8 cellular contexts compared by ENCODE assay signal in the genomic region with DNA sequence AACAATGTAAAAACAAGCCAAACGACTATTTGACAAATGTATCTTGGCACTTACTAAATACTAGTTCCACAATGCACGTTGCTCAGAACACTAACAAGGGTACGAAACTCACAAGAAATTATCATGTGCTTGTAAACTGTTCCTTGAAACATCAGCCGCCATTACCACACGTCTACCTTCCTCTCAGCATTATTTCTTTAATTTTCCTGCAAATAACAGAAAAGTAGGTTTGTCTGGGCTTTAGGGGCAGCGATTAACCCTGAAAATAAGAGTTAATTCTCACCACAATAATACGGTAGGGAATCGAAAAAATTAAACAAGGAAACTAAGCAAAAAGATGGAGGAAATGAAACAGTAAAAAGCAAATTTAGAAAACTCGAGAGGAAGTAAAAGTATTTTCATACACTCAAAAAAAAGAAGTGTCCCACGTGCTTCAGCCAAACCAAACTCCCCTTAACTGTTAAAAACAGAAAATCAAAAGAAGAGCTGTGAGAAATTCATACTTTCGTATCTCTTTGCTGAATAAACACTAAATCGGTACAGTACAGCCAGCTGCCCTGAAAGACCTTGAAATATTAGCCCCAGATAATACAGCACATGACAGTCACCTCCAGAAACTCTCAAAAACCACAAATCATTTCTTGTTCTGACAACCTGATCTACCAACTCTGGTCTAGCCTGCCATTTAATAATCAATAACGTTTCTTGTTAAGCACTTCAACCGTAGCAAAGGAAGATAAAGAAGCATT. TPM values are rescaled to one million over a fixed set of nuclear protein-coding genes. Genes with fewer than 3 reads are reported as not detected.
A peak's percentile ranks its signal among the peaks of the same experiment; 100 is the strongest.
DNase-seq lines count a peak whose midpoint lies in the region; ATAC-seq, FAIRE-seq and TF ChIP-seq lines count a peak whose summit lies in the region.

No MANE protein-coding gene starts in this region.

- ATAC-seq in HG03280 (IDR thresholded peaks at IDR 0.05; ENCODE audit: unreplicated experiment) = peak; percentile 58

- H3K79me2 ChIP-seq in keratinocyte (ENCODE audit: control insufficient read depth, insufficient read depth, low read length) = peaks cover 52% of the 10 kb centered on the region

- FAIRE-seq in keratinocyte (lab: Jason Lieb, UNC) = no peak

- H3K4me1 Mint-ChIP-seq in activated T-helper 1 cell treated with anti-CD3 and anti-CD28 coated beads, Interleukin-12 subunit alpha, Interleukin-12 subunit beta, Interleukin-2, Interleukin-4 antibody, amounts not matched to agents 30 ng/mL and 10 ng/mL and 1 ng/mL, durations not matched to agents 14 hours and 24 hours and 36 hours (ENCODE audit: low read depth) = peaks cover 73% of the 10 kb centered on the region

- H3K36me3 ChIP-seq in BE2C = 0 out of 2 replicates have a peak, but pooled peaks cover 3% of the 10 kb centered on the region
- peaks cover 0 to 5% of the 10 kb centered on the region in 2 experiments for H3K36me3 ChIP-seq in keratinocyte (ENCODE audit: control insufficient read depth in 2 of 2, extremely low read depth in 1 of 2, insufficient read depth in 2 of 2, low read length in 2 of 2)
- no peaks in the 10 kb centered on the region for H3K36me3 ChIP-seq in testis (ENCODE audit: low read depth, missing control alignments)

- TF ChIP-seq POLR2A in testis (IDR thresholded peaks at IDR 0.05) = no peak

- 13 to 19% methylated on average over 14 of the region's 14 CpGs for WGBS in testis, 2 donors

- H3K27ac ChIP-seq in keratinocyte (ENCODE audit: control insufficient read depth, insufficient read depth, low read length) = peak overlapping the region; percentile 45
- H3K27ac ChIP-seq in testis = peak overlapping the region; percentile 79 to 99

- peaks cover 23% of the 10 kb centered on the region for H3K36me3 Mint-ChIP-seq in activated T-helper 1 cell treated with anti-CD3 and anti-CD28 coated beads, Interleukin-12 subunit alpha, Interleukin-12 subunit beta, Interleukin-2, Interleukin-4 antibody, amounts not matched to agents 30 ng/mL and 10 ng/mL and 1 ng/mL, durations not matched to agents 14 hours and 24 hours and 36 hours (ENCODE audit: low read depth)

- H3K9ac ChIP-seq in keratinocyte (ENCODE audit: control insufficient read depth, extremely low read depth, insufficient read depth, low read length) = peak overlapping the region; percentile 81

- no peaks in the 10 kb centered on the region for H3K9me3 Mint-ChIP-seq in activated T-helper 1 cell treated with anti-CD3 and anti-CD28 coated beads, Interleukin-12 subunit alpha, Interleukin-12 subunit beta, Interleukin-2, Interleukin-4 antibody, amounts not matched to agents 30 ng/mL and 10 ng/mL and 1 ng/mL, durations not matched to agents 14 hours and 24 hours and 36 hours

- H3K27ac Mint-ChIP-seq in activated T-helper 1 cell treated with anti-CD3 and anti-CD28 coated beads, Interleukin-12 subunit alpha, Interleukin-12 subunit beta, Interleukin-2, Interleukin-4 antibody, amounts not matched to agents 30 ng/mL and 10 ng/mL and 1 ng/mL, durations not matched to agents 14 hours and 24 hours and 36 hours = peak overlapping the region; percentile 89

- no peaks in the 10 kb centered on the region for H3K4me1 ChIP-seq in BE2C
- H3K4me1 ChIP-seq in keratinocyte (ENCODE audit: control insufficient read depth, extremely low read depth, insufficient read depth, low read length) = peaks cover 20% of the 10 kb centered on the region
- H3K4me1 ChIP-seq in testis = peaks cover 18% of the 10 kb centered on the region

- intact Hi-C loops in activated T-helper 1 cell treated with anti-CD3 and anti-CD28 coated beads, Interleukin-12 subunit alpha, Interleukin-12 subunit beta, Interleukin-2, Interleukin-4 antibody, amounts not matched to agents 30 ng/mL and 10 ng/mL and 1 ng/mL, durations not matched to agents 14 hours and 24 hours and 36 hours (cut with micrococcal nuclease) = loop anchor here (1.0 to 10.0 kb wide), 4 partner anchors 9 to 1169 kb away; partner anchors contain the start of gene ZKSCAN2
- intact Hi-C loops in testis (cut with DNase I; ENCODE audit: low total_unique reads) = no loop called here

- dilution Hi-C loops in keratinocyte (cut with MboI; ENCODE audit: extremely low pct_ligation_motif_present, low sequenced_read_pairs) = no loop called here

- H2AFZ ChIP-seq in keratinocyte (ENCODE audit: control insufficient read depth, low read length) = no peak overlapping the region

- H3K4me3 ChIP-seq in BE2C (ENCODE audit: low read depth, low read length) = peak overlapping the region; percentile 74
- H3K4me3 ChIP-seq in keratinocyte (ENCODE audit: control insufficient read depth in 2 of 3, extremely low read depth in 1 of 3, insufficient read depth in 2 of 3, low read depth in 1 of 3, low read length in 3 of 3) = peak overlapping the region; percentile 85 to 88 (median 86)
- peak overlapping the region; percentile 85 to 97 for H3K4me3 ChIP-seq in testis

- H3K27me3 Mint-ChIP-seq in activated T-helper 1 cell treated with anti-CD3 and anti-CD28 coated beads, Interleukin-12 subunit alpha, Interleukin-12 subunit beta, Interleukin-2, Interleukin-4 antibody, amounts not matched to agents 30 ng/mL and 10 ng/mL and 1 ng/mL, durations not matched to agents 14 hours and 24 hours and 36 hours (ENCODE audit: insufficient read depth) = no peaks in the 10 kb centered on the region

- DNase-seq in BE2C = no peak
- peak; percentile 33 for DNase-seq in GM19240 (ENCODE audit: insufficient read length, low spot score)
- DNase-seq in activated T-helper 1 cell treated with anti-CD3 and anti-CD28 coated beads, Interleukin-12 subunit alpha, Interleukin-12 subunit beta, Interleukin-2, Interleukin-4 antibody, amounts not matched to agents 30 ng/mL and 10 ng/mL and 1 ng/mL, durations not matched to agents 14 hours and 24 hours and 36 hours (ENCODE audit: low spot score) = no peak
- no peak for DNase-seq in keratinocyte (ENCODE audit: low read depth, low spot score)
- DNase-seq in testis = no peak
- no peak for DNase-seq in EL
- no peak for DNase-seq in iPS-NIHi11 (ENCODE audit: low spot score)

- peak overlapping the region; percentile 95 for H3K4me2 ChIP-seq in keratinocyte (ENCODE audit: control insufficient read depth, extremely low read depth, insufficient read depth, low read depth, low read length)

- H3K9me3 ChIP-seq in BE2C (no peaks in the 10 kb centered on the region), keratinocyte (ENCODE audit: control insufficient read depth, low read depth, low read length) (no peaks in the 10 kb centered on the region), testis (no peaks in the 10 kb centered on the region)

- H3K27me3 ChIP-seq in BE2C (no peaks in the 10 kb centered on the region), keratinocyte (ENCODE audit: control insufficient read depth, extremely low read depth, insufficient read depth, low read length) (no peaks in the 10 kb centered on the region), testis (no peaks in the 10 kb centered on the region)

- H3K4me3 Mint-ChIP-seq in activated T-helper 1 cell treated with anti-CD3 and anti-CD28 coated beads, Interleukin-12 subunit alpha, Interleukin-12 subunit beta, Interleukin-2, Interleukin-4 antibody, amounts not matched to agents 30 ng/mL and 10 ng/mL and 1 ng/mL, durations not matched to agents 14 hours and 24 hours and 36 hours = peak overlapping the region; percentile 94

- H3K9me1 ChIP-seq in keratinocyte (ENCODE audit: control insufficient read depth, extremely low read depth, insufficient read depth, low read length) = no peaks in the 10 kb centered on the region

- peaks cover 4% of the 10 kb centered on the region for H4K20me1 ChIP-seq in keratinocyte (ENCODE audit: control insufficient read depth, extremely low read depth, insufficient read depth, low read length)

- TF ChIP-seq CTCF in BE2C (IDR thresholded peaks at IDR 0.05; ENCODE audit: low read depth, low read length) (no peak), keratinocyte (optimal IDR thresholded peaks at IDR 0.05 in 1 of 3, IDR thresholded peaks at IDR 0.05 in 1 of 3, conservative IDR thresholded peaks at IDR 0.05 in 1 of 3; ENCODE audit: extremely low read depth in 1 of 3, insufficient read depth in 2 of 3, low read length in 3 of 3) (no peak), testis (IDR thresholded peaks at IDR 0.05) (no peak)

RNA-seq across cellular contexts. Expression of gene ARHGAP17, which starts 1.2 kb away (rescaled TPM):
- polyA plus RNA-seq in BE2C (2012; ENCODE audit: insufficient read depth, insufficient read length, low read depth) = 54.6 TPM
- 80.2 and 87.3 TPM in 2 replicates for total RNA-seq in activated T-helper 1 cell treated with anti-CD3 and anti-CD28 coated beads, Interleukin-12 subunit alpha, Interleukin-12 subunit beta, Interleukin-2, Interleukin-4 antibody, amounts not matched to agents 30 ng/mL and 10 ng/mL and 1 ng/mL, durations not matched to agents 14 hours and 24 hours and 36 hours
- polyA plus RNA-seq in keratinocyte = 6.2 to 14.1 TPM (median 9.6 TPM) in 3 replicates
- 60.2 TPM for polyA plus RNA-seq in keratinocyte (2011; ENCODE audit: low read depth)
- 14.7 and 25.0 TPM in 2 replicates for polyA plus RNA-seq in keratinocyte (2011; cell fraction: cytosol; rRNA removed)
- polyA plus RNA-seq in keratinocyte (2011; cell fraction: nucleus; rRNA removed) = 33.4 and 34.9 TPM in 2 replicates
- polyA plus RNA-seq in keratinocyte (2012; ENCODE audit: low replicate concordance) = 21.3 and 23.8 TPM in 2 replicates
- polyA minus RNA-seq in keratinocyte = 19.8 to 25.2 TPM (median 24.1 TPM) in 3 replicates
- 15.2 TPM for polyA minus RNA-seq in keratinocyte (2011; cell fraction: cytosol; rRNA and poly(A)+ RNA removed)
- 18.1 and 35.2 TPM in 2 replicates for polyA minus RNA-seq in keratinocyte (2011; cell fraction: nucleus; rRNA and poly(A)+ RNA removed)
- total RNA-seq in testis = 100 to 1,000 TPM; 123 to 124 TPM
- polyA plus RNA-seq in testis (ENCODE audit: insufficient read depth, low read depth, low replicate concordance) = 62.7 TPM
